In genomic region chr7:100472854-100473499, GRCh38 we compare ENCODE assay signal across 9 cellular contexts. TPM values are rescaled to one million over a fixed set of nuclear protein-coding genes. Genes with fewer than 3 reads are reported as not detected.
A peak's percentile ranks its signal among the peaks of the same experiment; 100 is the strongest.
DNase-seq lines count a peak whose midpoint lies in the region; ATAC-seq, FAIRE-seq and TF ChIP-seq lines count a peak whose summit lies in the region.
"Had no signal": no experiment of that assay in that cellular context is flagged by ENCODE, and none has a peak within 500 bp of the region (broad histone marks: within the 10 kb centered on the region; RNA-seq: fewer than 3 reads in every experiment).

No MANE protein-coding gene starts in this region.

- POLR2A ChIA-PET in K562 (lab: Yijun Ruan, JAX) (interaction anchor here (0.6 to 0.9 kb wide), 4 partner anchors 11 to 355 kb away, joined by 3 to 4 read pairs (median 3); partner anchors contain the start of gene FBXO24), PC-9 (lab: Charles Lee; ENCODE audit: unreplicated experiment) (no interaction called here)

- H3K9me3 Mint-ChIP-seq in memory B cell = no peaks in the 10 kb centered on the region

- H2AFZ ChIP-seq in GM23248 = no peak overlapping the region
- H2AFZ ChIP-seq in K562 (ENCODE audit: low read depth, low read length) = peak overlapping the region; percentile 55
- H2AFZ ChIP-seq in PC-9 = no peak overlapping the region
- H2AFZ ChIP-seq: parathyroid adenoma had no signal

- H3K4me2 ChIP-seq in GM23248 (ENCODE audit: unreplicated experiment) (no peak overlapping the region), K562 (ENCODE audit: insufficient read depth, low read length) (peak overlapping the region; percentile 67), PC-9 (no peak overlapping the region)

- no peak overlapping the region for H3K9ac ChIP-seq in GM23248
- peak overlapping the region; percentile 26 to 77; a peak in 3 of 4 replicates for H3K9ac ChIP-seq in K562 (ENCODE audit: insufficient read depth in 1 of 2, low read depth in 2 of 2, low read length in 2 of 2)
- H3K9ac ChIP-seq: parathyroid adenoma had no signal

- in situ Hi-C loops in GM23248 (cut with MboI) = loop anchor here (10.0 to 25.0 kb wide), 2 partner anchors 222 to 389 kb away; partner anchors contain the start of genes GIGYF1, SLC12A9 and TRIP6
- in situ Hi-C loops in K562 (cut with MboI) = loop anchor here (25.0 kb wide), 1 partner anchor 89 kb away; the partner anchor contains the start of gene SAP25

- H4K20me1 ChIP-seq in GM23248 (ENCODE audit: insufficient read depth) (no peaks in the 10 kb centered on the region), K562 (replicated peaks; ENCODE audit: control insufficient read depth, insufficient read depth, low read length) (peaks cover 19% of the 10 kb centered on the region), PC-9 (ENCODE audit: insufficient read depth) (peaks cover 4% of the 10 kb centered on the region; the same call in 1 of the 2 replicates)

- no peak overlapping the region for H3K27ac ChIP-seq in GM23248
- peak overlapping the region; percentile 77 for H3K27ac ChIP-seq in K562 (ENCODE audit: extremely low read depth, low read depth, low read length)
- no peak overlapping the region for H3K27ac ChIP-seq in PC-9
- H3K27ac ChIP-seq: parathyroid adenoma had no signal

- H3K36me3 ChIP-seq in GM23248 (ENCODE audit: low read depth) (no peaks in the 10 kb centered on the region; the same call in 1 of the 2 replicates), K562 (ENCODE audit: control insufficient read depth, insufficient read depth, low read length) (peaks cover 76% of the 10 kb centered on the region), PC-9 (ENCODE audit: low read depth) (no peaks in the 10 kb centered on the region)

- H3K9me1 ChIP-seq in K562 (ENCODE audit: control insufficient read depth, insufficient read depth, low read length) = peaks cover 6% of the 10 kb centered on the region

- H3K4me3 Mint-ChIP-seq in memory B cell = no peak overlapping the region

- H3K4me3 ChIP-seq in GM23248 (no peak overlapping the region), K562 (peak overlapping the region; percentile 6; the same call in 1 of the 2 replicates), PC-9 (no peak overlapping the region)

- TF ChIP-seq RAD21 in K562 (CRISPR knock-in tag; conservative IDR thresholded peaks at IDR 0.05 in 1 of 2, IDR thresholded peaks at IDR 0.05 in 1 of 2) = 0 out of 4 replicates have a peak, but pooled peaks of 1 of the 2 experiments have one; percentile 13

- peaks cover 33% of the 10 kb centered on the region for H3K4me1 Mint-ChIP-seq in memory B cell

- ATAC-seq in K562 = peak; percentile 46
- ATAC-seq in memory B cell (ENCODE audit: low read depth) = no peak

- TF ChIP-seq CTCF in K562 (IDR thresholded peaks at IDR 0.05 in 2 of 3, conservative IDR thresholded peaks at IDR 0.05 in 1 of 3; ENCODE audit: insufficient read depth in 2 of 3, low read depth in 1 of 3, low read length in 3 of 3) (no peak), PC-9 (conservative IDR thresholded peaks at IDR 0.05) (no peak)

- H3K4me1 ChIP-seq in GM23248 (ENCODE audit: insufficient read depth) = peaks cover 7% of the 10 kb centered on the region; the same call in 1 of the 2 replicates
- H3K4me1 ChIP-seq in K562 (replicated peaks in 1 of 2; ENCODE audit: control insufficient read depth in 2 of 2, insufficient read depth in 2 of 2, low read length in 2 of 2) = peaks cover 41 to 69% of the 10 kb centered on the region in 2 experiments
- peaks cover 8% of the 10 kb centered on the region for H3K4me1 ChIP-seq in PC-9 (replicated peaks; ENCODE audit: insufficient read depth)

- H3K27me3 ChIP-seq in GM23248 (replicated peaks; ENCODE audit: insufficient read depth) (no peaks in the 10 kb centered on the region), K562 (ENCODE audit: control insufficient read depth in 2 of 2, insufficient read depth in 2 of 2, low read length in 2 of 2) (no peaks in the 10 kb centered on the region), PC-9 (ENCODE audit: insufficient read depth, low read depth) (no peaks in the 10 kb centered on the region)

- peak; percentile 57; the same call in 1 of the 2 replicates for TF ChIP-seq EP300 in K562 (IDR thresholded peaks at IDR 0.05; ENCODE audit: low read length)

- no peaks in the 10 kb centered on the region for H3K27me3 Mint-ChIP-seq in memory B cell

- intact Hi-C loops in K562 (cut with micrococcal nuclease) = no loop called here
- intact Hi-C loops in PC-9 (cut with micrococcal nuclease; ENCODE audit: unreplicated experiment) = no loop called here

- CTCF ChIA-PET in K562 (lab: Yijun Ruan, JAX; ENCODE audit: low intra/inter-chr PET ratio) = interaction anchor here (0.7 kb wide), 2 partner anchors 91 to 100 kb away, joined by 3 to 6 read pairs; no protein-coding TSS in a partner anchor
- CTCF ChIA-PET in PC-9 (lab: Charles Lee) = no interaction called here

- peak; percentile 83 for DNase-seq in A172 (ENCODE audit: low spot score)
- peak; percentile 58 for DNase-seq in GM23248
- DNase-seq in K562 (ENCODE audit: extremely low read depth in 1 of 4, low spot score in 3 of 4) = peak; percentile 88 to 90 (median 88)
- DNase-seq in memory B cell (ENCODE audit: low spot score in 2 of 2) = no peak
- DNase-seq in NCI-H2107 (lab: John Stamatoyannopoulos, UW) = no peak
- no peak for DNase-seq in stimulated activated CD8-positive, alpha-beta memory T cell treated with anti-CD3 and anti-CD28 coated beads, Interleukin-4, amount 100 ng/mL, for 48 hours
- no peak for DNase-seq in H54 (ENCODE audit: insufficient read length, low spot score)
- no peak for DNase-seq in PC-9

- peaks cover 13% of the 10 kb centered on the region for H3K36me3 Mint-ChIP-seq in memory B cell

- peaks cover 43% of the 10 kb centered on the region for H3K79me2 ChIP-seq in GM23248 (ENCODE audit: insufficient read depth)
- peaks cover 49% of the 10 kb centered on the region for H3K79me2 ChIP-seq in K562 (ENCODE audit: control insufficient read depth, insufficient read depth, low read length)
- peaks cover 18% of the 10 kb centered on the region for H3K79me2 ChIP-seq in PC-9 (ENCODE audit: low read depth)

- peak; percentile 93 for FAIRE-seq in K562 (lab: Jason Lieb, UNC)
- FAIRE-seq in H54 (lab: Jason Lieb, UNC) = no peak

- H3K9me2 ChIP-seq in GM23248 (ENCODE audit: insufficient read depth) = no peaks in the 10 kb centered on the region
- no peaks in the 10 kb centered on the region for H3K9me2 ChIP-seq in PC-9 (ENCODE audit: insufficient read depth)

- H3K9me3 ChIP-seq in GM23248 (ENCODE audit: low read depth) (no peaks in the 10 kb centered on the region), K562 (replicated peaks; ENCODE audit: control insufficient read depth, insufficient read depth, low read depth, low read length) (no peaks in the 10 kb centered on the region), PC-9 (ENCODE audit: insufficient read depth, low read depth) (no peaks in the 10 kb centered on the region)

- H3F3A ChIP-seq in GM23248 (ENCODE audit: insufficient read depth) (peaks cover 8% of the 10 kb centered on the region; the same call in 1 of the 2 replicates), PC-9 (ENCODE audit: insufficient read depth, low read depth) (peaks cover 14% of the 10 kb centered on the region; the same call in 1 of the 2 replicates)

- H3K27ac Mint-ChIP-seq in memory B cell = peak overlapping the region; percentile 40

- 0 out of 2 replicates have a peak, but pooled peaks have one; percentile 31 for TF ChIP-seq POLR2A in K562 (conservative IDR thresholded peaks at IDR 0.05)
- no peak for TF ChIP-seq POLR2A in H54 (IDR thresholded peaks at IDR 0.05; ENCODE audit: low read depth, low read length)

- 75 to 78% methylated on average over 13 to 14 of the region's 14 CpGs for WGBS in GM23248 (ENCODE audit: low coverage in 1 of 2, low lambda C conversion rate in 2 of 2, missing lambda C conversion rate in 2 of 2), 2 experiments
- 21% methylated on average over 14 of the region's 14 CpGs for WGBS in K562 (ENCODE audit: insufficient coverage, low coverage, missing lambda C conversion rate)

- BruUV-seq in K562 (replicated peaks; lab: Mats Ljungman, UMichigan) (no TSS peak), PC-9 (replicated peaks; lab: Mats Ljungman, UMichigan) (no TSS peak)

RNA-seq across cellular contexts. Expression of gene TSC22D4, which starts 6.0 kb away (rescaled TPM):
- 26.6 and 32.6 TPM in 2 replicates for total RNA-seq in A172 (2014; rRNA removed; shearing (Covaris generic))
- total RNA-seq in GM23248 (2014; rRNA removed; shearing (Covaris generic)) = 18.6 and 30.7 TPM in 2 replicates
- 19.1 and 20.7 TPM in 2 replicates for polyA plus RNA-seq in GM23248 (2016; fragmentation: Nextera tagmentation; extraction: Ambion mirVana)
- 30.5 and 88.7 TPM in 2 replicates for total RNA-seq in K562 (2011; cell fraction: chromatin; rRNA removed; ENCODE audit: low replicate concordance)
- total RNA-seq in K562 (2011; cell fraction: nucleolus; rRNA removed) = 56.8 and 60.5 TPM in 2 replicates
- total RNA-seq in K562 (2011; cell fraction: nucleoplasm; rRNA removed) = 38.6 and 57.1 TPM in 2 replicates
- total RNA-seq in K562 (2014; rRNA removed) = 77.6 and 102 TPM in 2 replicates
- total RNA-seq in K562 (2014; rRNA removed; fragmentation: Illumina TruSeq; extraction: Trizol) = 10.1 and 13.1 TPM in 2 replicates
- total RNA-seq in K562 (2015; rRNA removed; fragmentation: Illumina TruSeq; extraction: Trizol) = 31.3 and 33.9 TPM in 2 replicates
- total RNA-seq in K562 (2021) = 102 and 107 TPM in 2 replicates
- polyA plus RNA-seq in K562 (2011; rRNA removed) = 14.2 and 18.8 TPM in 2 replicates
- polyA plus RNA-seq in K562 (2011; cell fraction: cytosol; rRNA removed) = 13.0 and 47.0 TPM in 2 replicates
- 22.1 and 53.6 TPM in 2 replicates for polyA plus RNA-seq in K562 (2011; cell fraction: nucleus; rRNA removed)
- 64.9 and 107 TPM in 2 replicates for polyA plus RNA-seq in K562 (2012)
- 28.7 and 51.7 TPM in 2 replicates for polyA plus RNA-seq in K562 (2014; fragmentation: Illumina TruSeq; extraction: Trizol)
- polyA plus RNA-seq in K562 (2014; fragmentation: Nextera tagmentation; extraction: Ambion mirVana) = under 1 TPM; 0.37 to 0.92 TPM
- polyA plus RNA-seq in K562 (2014; rRNA removed) = 57.9 and 61.0 TPM in 2 replicates
- 5.5 and 9.6 TPM in 2 replicates for polyA minus RNA-seq in K562 (2011; rRNA and poly(A)+ RNA removed)
- polyA minus RNA-seq in K562 (2011; cell fraction: cytosol; rRNA and poly(A)+ RNA removed) = 24.5 and 26.5 TPM in 2 replicates
- 10.0 and 13.5 TPM in 2 replicates for polyA minus RNA-seq in K562 (2011; cell fraction: nucleus; rRNA and poly(A)+ RNA removed)
- 68.8 and 79.8 TPM in 2 replicates for total RNA-seq in PC-9 (2021)

RNA-seq across cellular contexts. Expression of gene SPACDR, which starts 8.9 kb away (rescaled TPM):
- 0.60 and 8.3 TPM in 2 replicates for total RNA-seq in A172 (2014; rRNA removed; shearing (Covaris generic))
- not detected in 2 replicates for total RNA-seq in GM23248 (2014; rRNA removed; shearing (Covaris generic))
- polyA plus RNA-seq in GM23248 (2016; fragmentation: Nextera tagmentation; extraction: Ambion mirVana) = 0.50 TPM in 1 of 2 replicates, not detected in the other
- 3.4 and 9.9 TPM in 2 replicates for total RNA-seq in K562 (2011; cell fraction: chromatin; rRNA removed; ENCODE audit: low replicate concordance)
- 1.8 and 4.7 TPM in 2 replicates for total RNA-seq in K562 (2011; cell fraction: nucleolus; rRNA removed)
- 2.4 and 3.8 TPM in 2 replicates for total RNA-seq in K562 (2011; cell fraction: nucleoplasm; rRNA removed)
- 0.14 and 0.29 TPM in 2 replicates for total RNA-seq in K562 (2014; rRNA removed)
- not detected in 2 replicates for total RNA-seq in K562 (2014; rRNA removed; fragmentation: Illumina TruSeq; extraction: Trizol)
- total RNA-seq in K562 (2015; rRNA removed; fragmentation: Illumina TruSeq; extraction: Trizol) = 0.29 and 0.41 TPM in 2 replicates
- 0.55 and 1.2 TPM in 2 replicates for total RNA-seq in K562 (2021)
- polyA plus RNA-seq in K562 (2011; rRNA removed) = 0.18 and 0.20 TPM in 2 replicates
- 0.40 and 0.56 TPM in 2 replicates for polyA plus RNA-seq in K562 (2011; cell fraction: cytosol; rRNA removed)
- 1.0 and 2.9 TPM in 2 replicates for polyA plus RNA-seq in K562 (2011; cell fraction: nucleus; rRNA removed)
- 0.47 and 2.1 TPM in 2 replicates for polyA plus RNA-seq in K562 (2012)
- polyA plus RNA-seq in K562 (2014; fragmentation: Illumina TruSeq; extraction: Trizol) = 0.13 and 0.24 TPM in 2 replicates
- polyA plus RNA-seq in K562 (2014; fragmentation: Nextera tagmentation; extraction: Ambion mirVana) = under 1 TPM; 0.07 to 0.11 TPM
- polyA plus RNA-seq in K562 (2014; rRNA removed) = 0.12 and 0.15 TPM in 2 replicates
- polyA minus RNA-seq in K562 (2011; rRNA and poly(A)+ RNA removed) = not detected in 2 replicates
- not detected in 2 replicates for polyA minus RNA-seq in K562 (2011; cell fraction: cytosol; rRNA and poly(A)+ RNA removed)
- not detected in 2 replicates for polyA minus RNA-seq in K562 (2011; cell fraction: nucleus; rRNA and poly(A)+ RNA removed)
- 1.4 and 4.2 TPM in 2 replicates for total RNA-seq in PC-9 (2021)

RNA-seq across cellular contexts. Expression of gene NYAP1, which starts 10.8 kb away (rescaled TPM):
- 0.07 TPM in 1 of 2 replicates, not detected in the other for total RNA-seq in A172 (2014; rRNA removed; shearing (Covaris generic))
- not detected in 2 replicates for total RNA-seq in GM23248 (2014; rRNA removed; shearing (Covaris generic))
- not detected in 2 replicates for polyA plus RNA-seq in GM23248 (2016; fragmentation: Nextera tagmentation; extraction: Ambion mirVana)
- 0.53 and 1.0 TPM in 2 replicates for total RNA-seq in K562 (2011; cell fraction: chromatin; rRNA removed; ENCODE audit: low replicate concordance)
- total RNA-seq in K562 (2011; cell fraction: nucleolus; rRNA removed) = 0.67 and 0.79 TPM in 2 replicates
- total RNA-seq in K562 (2011; cell fraction: nucleoplasm; rRNA removed) = 0.23 and 0.59 TPM in 2 replicates
- total RNA-seq in K562 (2014; rRNA removed) = 0.32 and 0.98 TPM in 2 replicates
- 0.11 and 0.13 TPM in 2 replicates for total RNA-seq in K562 (2014; rRNA removed; fragmentation: Illumina TruSeq; extraction: Trizol)
- 0.15 and 0.22 TPM in 2 replicates for total RNA-seq in K562 (2015; rRNA removed; fragmentation: Illumina TruSeq; extraction: Trizol)
- 0.82 and 0.87 TPM in 2 replicates for total RNA-seq in K562 (2021)
- 0.09 and 0.13 TPM in 2 replicates for polyA plus RNA-seq in K562 (2011; rRNA removed)
- polyA plus RNA-seq in K562 (2011; cell fraction: cytosol; rRNA removed) = 0.15 and 1.4 TPM in 2 replicates
- 0.34 and 1.7 TPM in 2 replicates for polyA plus RNA-seq in K562 (2011; cell fraction: nucleus; rRNA removed)
- polyA plus RNA-seq in K562 (2012) = 0.35 and 0.65 TPM in 2 replicates
- 0.13 and 0.17 TPM in 2 replicates for polyA plus RNA-seq in K562 (2014; fragmentation: Illumina TruSeq; extraction: Trizol)
- polyA plus RNA-seq in K562 (2014; fragmentation: Nextera tagmentation; extraction: Ambion mirVana) = not detected
- 0.88 and 1.0 TPM in 2 replicates for polyA plus RNA-seq in K562 (2014; rRNA removed)
- 0.11 TPM in 1 of 2 replicates, not detected in the other for polyA minus RNA-seq in K562 (2011; rRNA and poly(A)+ RNA removed)
- polyA minus RNA-seq in K562 (2011; cell fraction: cytosol; rRNA and poly(A)+ RNA removed) = not detected in 2 replicates
- polyA minus RNA-seq in K562 (2011; cell fraction: nucleus; rRNA and poly(A)+ RNA removed) = 0.22 and 0.40 TPM in 2 replicates
- total RNA-seq in PC-9 (2021) = 1.3 and 1.9 TPM in 2 replicates

RNA-seq across cellular contexts. Expression of gene PPP1R35, which starts 36.7 kb away (rescaled TPM):
- total RNA-seq in A172 (2014; rRNA removed; shearing (Covaris generic)) = 55.0 and 67.7 TPM in 2 replicates
- total RNA-seq in GM23248 (2014; rRNA removed; shearing (Covaris generic)) = 11.9 and 15.8 TPM in 2 replicates
- 15.7 and 20.0 TPM in 2 replicates for polyA plus RNA-seq in GM23248 (2016; fragmentation: Nextera tagmentation; extraction: Ambion mirVana)
- 18.9 and 64.5 TPM in 2 replicates for total RNA-seq in K562 (2011; cell fraction: chromatin; rRNA removed; ENCODE audit: low replicate concordance)
- 109 and 128 TPM in 2 replicates for total RNA-seq in K562 (2011; cell fraction: nucleolus; rRNA removed)
- 45.6 and 53.0 TPM in 2 replicates for total RNA-seq in K562 (2011; cell fraction: nucleoplasm; rRNA removed)
- total RNA-seq in K562 (2014; rRNA removed) = 127 and 152 TPM in 2 replicates
- total RNA-seq in K562 (2014; rRNA removed; fragmentation: Illumina TruSeq; extraction: Trizol) = 18.9 and 25.9 TPM in 2 replicates
- 44.9 and 47.9 TPM in 2 replicates for total RNA-seq in K562 (2015; rRNA removed; fragmentation: Illumina TruSeq; extraction: Trizol)
- total RNA-seq in K562 (2021) = 124 and 135 TPM in 2 replicates
- polyA plus RNA-seq in K562 (2011; rRNA removed) = 28.2 and 31.7 TPM in 2 replicates
- polyA plus RNA-seq in K562 (2011; cell fraction: cytosol; rRNA removed) = 38.6 and 141 TPM in 2 replicates
- 136 and 297 TPM in 2 replicates for polyA plus RNA-seq in K562 (2011; cell fraction: nucleus; rRNA removed)
- 70.7 and 78.6 TPM in 2 replicates for polyA plus RNA-seq in K562 (2012)
- polyA plus RNA-seq in K562 (2014; fragmentation: Illumina TruSeq; extraction: Trizol) = 19.4 and 33.7 TPM in 2 replicates
- 1 to 10 TPM; 2.9 to 5.9 TPM for polyA plus RNA-seq in K562 (2014; fragmentation: Nextera tagmentation; extraction: Ambion mirVana)
- polyA plus RNA-seq in K562 (2014; rRNA removed) = 153 and 185 TPM in 2 replicates
- polyA minus RNA-seq in K562 (2011; rRNA and poly(A)+ RNA removed) = 2.2 and 5.8 TPM in 2 replicates
- 13.8 and 18.6 TPM in 2 replicates for polyA minus RNA-seq in K562 (2011; cell fraction: cytosol; rRNA and poly(A)+ RNA removed)
- 16.7 and 26.0 TPM in 2 replicates for polyA minus RNA-seq in K562 (2011; cell fraction: nucleus; rRNA and poly(A)+ RNA removed)
- total RNA-seq in PC-9 (2021) = 49.1 and 67.6 TPM in 2 replicates

RNA-seq across cellular contexts. Expression of gene MEPCE, which starts 43.3 kb away (rescaled TPM):
- 33.4 and 34.8 TPM in 2 replicates for total RNA-seq in A172 (2014; rRNA removed; shearing (Covaris generic))
- total RNA-seq in GM23248 (2014; rRNA removed; shearing (Covaris generic)) = 24.2 and 27.2 TPM in 2 replicates
- polyA plus RNA-seq in GM23248 (2016; fragmentation: Nextera tagmentation; extraction: Ambion mirVana) (7.7 and 8.0 TPM in 2 replicates), K562 (2011; rRNA removed) (16.1 and 16.7 TPM in 2 replicates), K562 (2014; fragmentation: Illumina TruSeq; extraction: Trizol) (66.5 and 77.3 TPM in 2 replicates), K562 (2014; fragmentation: Nextera tagmentation; extraction: Ambion mirVana) (10 to 100 TPM; 10.9 to 13.7 TPM), K562 (2014; rRNA removed) (42.7 and 44.1 TPM in 2 replicates)
- total RNA-seq in K562 (2011; cell fraction: chromatin; rRNA removed; ENCODE audit: low replicate concordance) = 33.3 and 101 TPM in 2 replicates
- 57.9 and 76.5 TPM in 2 replicates for total RNA-seq in K562 (2011; cell fraction: nucleolus; rRNA removed)
- 40.2 and 43.9 TPM in 2 replicates for total RNA-seq in K562 (2011; cell fraction: nucleoplasm; rRNA removed)
- total RNA-seq in K562 (2014; rRNA removed) (50.6 and 65.4 TPM in 2 replicates), K562 (2014; rRNA removed; fragmentation: Illumina TruSeq; extraction: Trizol) (24.9 and 29.5 TPM in 2 replicates), K562 (2015; rRNA removed; fragmentation: Illumina TruSeq; extraction: Trizol) (60.3 and 60.4 TPM in 2 replicates), K562 (2021) (72.8 and 76.3 TPM in 2 replicates), PC-9 (2021) (62.6 and 70.3 TPM in 2 replicates)
- polyA plus RNA-seq in K562 (2011; cell fraction: cytosol; rRNA removed) = 13.0 and 28.0 TPM in 2 replicates
- polyA plus RNA-seq in K562 (2011; cell fraction: nucleus; rRNA removed) = 23.6 and 47.0 TPM in 2 replicates
- 54.7 and 58.7 TPM in 2 replicates for polyA plus RNA-seq in K562 (2012)
- polyA minus RNA-seq in K562 (2011; rRNA and poly(A)+ RNA removed) = 20.0 and 29.4 TPM in 2 replicates
- polyA minus RNA-seq in K562 (2011; cell fraction: cytosol; rRNA and poly(A)+ RNA removed) = 18.7 and 24.0 TPM in 2 replicates
- polyA minus RNA-seq in K562 (2011; cell fraction: nucleus; rRNA and poly(A)+ RNA removed) = 27.9 and 29.5 TPM in 2 replicates

Comparison
In these comparisons a context has a peak if more than half of its experiments do, and no peak if none do; other contexts are left out.
1. DNase-seq: peak in A172 (single experiment), GM23248 (single experiment) and K562 (4 of 4); none in memory B cell (0 of 2), NCI-H2107 (single experiment), stimulated activated CD8-positive, alpha-beta memory T cell treated with anti-CD3 and anti-CD28 coated beads, Interleukin-4, amount 100 ng/mL, for 48 hours (single experiment), H54 (single experiment) and PC-9 (0 of 2).